17 cellular contexts compared by ENCODE assay signal in genomic region chr2:162308747-162309503, GRCh38. TPM values are rescaled to one million over a fixed set of nuclear protein-coding genes. Genes with fewer than 3 reads are reported as not detected.
DNase-seq lines count a peak whose midpoint lies in the region; ATAC-seq and TF ChIP-seq lines count a peak whose summit lies in the region.
"Had no signal": no experiment of that assay in that cellular context is flagged by ENCODE, and none has a peak within 500 bp of the region (broad histone marks: within the 10 kb centered on the region; RNA-seq: fewer than 3 reads in every experiment).

No MANE protein-coding gene starts in this region.

- H3K9me3 ChIP-seq in MG63, result no peaks in the 10 kb centered on the region
- H3K9me3 ChIP-seq in gastrocnemius medialis, result no peaks in the 10 kb centered on the region
- H3K9me3 ChIP-seq: Caco-2, gastroesophageal sphincter, ovary had no signal

- H3K27ac ChIP-seq in gastrocnemius medialis, result no peak overlapping the region
- H3K27ac ChIP-seq: coronary artery, gastroesophageal sphincter, ovary had no signal

- in situ Hi-C loops in gastrocnemius medialis (cut with MboI; ENCODE audit: low sequenced_read_pairs in 4 of 4), result loop anchor here in 2 of 4 donors (10.0 to 25.0 kb wide), 2 partner anchors 297 to 304 kb away; no protein-coding TSS in a partner anchor

- peak; percentile 20 for DNase-seq in kidney tubule cell (ENCODE audit: low spot score)
- DNase-seq in MG63, result no peak
- DNase-seq in NCI-H774 (lab: John Stamatoyannopoulos, UW), result no peak
- DNase-seq in NK-92 treated with Interleukin-12 subunit alpha and Interleukin-12 subunit beta, amount 100 ng/mL, for 24 hours (lab: John Stamatoyannopoulos, UW), result no peak
- DNase-seq in gastrocnemius medialis, result no peak
- DNase-seq: activated effector memory CD4-positive, alpha-beta T cell treated with Interleukin-2 at 50 U/mL for 16 hours; Caco-2; Karpas-422; ovary; stimulated activated CD4-positive, alpha-beta T cell treated with anti-CD3 and anti-CD28 coated beads, Interleukin-2, amount 100 ng/mL, for 48 hours; substantia nigra had no signal

- H3K27me3 ChIP-seq in MG63 (no peaks in the 10 kb centered on the region), gastrocnemius medialis (no peaks in the 10 kb centered on the region)
- H3K27me3 ChIP-seq: gastroesophageal sphincter, ovary had no signal

- no peaks in the 10 kb centered on the region; the same call in 1 of the 2 replicates for H3K36me3 ChIP-seq in MG63
- peaks cover 0 to 4% of the 10 kb centered on the region in 2 donors for H3K36me3 ChIP-seq in gastrocnemius medialis
- H3K36me3 ChIP-seq: ovary had no signal

- no peak for TF ChIP-seq POLR2A in gastrocnemius medialis (IDR thresholded peaks at IDR 0.05)

- H3K4me1 ChIP-seq in gastrocnemius medialis, result no peaks in the 10 kb centered on the region
- H3K4me1 ChIP-seq: Caco-2 had no signal

- no peak overlapping the region for H3K4me3 ChIP-seq in MG63
- H3K4me3 ChIP-seq in gastrocnemius medialis, result no peak overlapping the region
- H3K4me3 ChIP-seq: coronary artery, gastroesophageal sphincter, ovary had no signal

- ATAC-seq in GM18861 (IDR thresholded peaks at IDR 0.05; ENCODE audit: unreplicated experiment), result peak; percentile 52
- ATAC-seq in GM21576 (IDR thresholded peaks at IDR 0.05; ENCODE audit: unreplicated experiment), result peak; percentile 55
- peak; percentile 73 for ATAC-seq in HG03460 (IDR thresholded peaks at IDR 0.05; ENCODE audit: unreplicated experiment)
- ATAC-seq in gastrocnemius medialis, result no peak
- ATAC-seq: gastroesophageal sphincter, left lobe of liver had no signal

- intact Hi-C loops in gastrocnemius medialis (cut with DNase I; ENCODE audit: low total_unique reads), result no loop called here

- TF ChIP-seq CTCF in gastrocnemius medialis (IDR thresholded peaks at IDR 0.05 in 4 of 5, conservative IDR thresholded peaks at IDR 0.05 in 1 of 5), result no peak

RNA-seq across cellular contexts. Expression of gene IFIH1, which starts 9.6 kb away (rescaled TPM):
- total RNA-seq in MG63 (2014; rRNA removed; shearing (Covaris generic); ENCODE audit: low replicate concordance), result 3.0 and 3.5 TPM in 2 replicates
- 1 to 10 TPM in 3 of 4 donors, under 1 TPM in 1; 0.97 to 5.4 (median 1.7) TPM for total RNA-seq in gastrocnemius medialis

RNA-seq across cellular contexts. Expression of gene GCA, which starts 35.0 kb away (rescaled TPM):
- total RNA-seq in MG63 (2014; rRNA removed; shearing (Covaris generic); ENCODE audit: low replicate concordance), result 3.3 and 9.9 TPM in 2 replicates
- 10 to 100 TPM in 1 of 4 donors, 1 to 10 TPM in 3; 3.7 to 12.0 (median 6.2) TPM for total RNA-seq in gastrocnemius medialis

Comparison
In these comparisons a context has a peak if more than half of its experiments do, and no peak if none do; other contexts are left out.
1. ATAC-seq: peak in GM18861 (single experiment), GM21576 (single experiment) and HG03460 (single experiment); none in gastrocnemius medialis (0 of 2).